1 cellular context compared by ENCODE assay signal in the genomic region with DNA sequence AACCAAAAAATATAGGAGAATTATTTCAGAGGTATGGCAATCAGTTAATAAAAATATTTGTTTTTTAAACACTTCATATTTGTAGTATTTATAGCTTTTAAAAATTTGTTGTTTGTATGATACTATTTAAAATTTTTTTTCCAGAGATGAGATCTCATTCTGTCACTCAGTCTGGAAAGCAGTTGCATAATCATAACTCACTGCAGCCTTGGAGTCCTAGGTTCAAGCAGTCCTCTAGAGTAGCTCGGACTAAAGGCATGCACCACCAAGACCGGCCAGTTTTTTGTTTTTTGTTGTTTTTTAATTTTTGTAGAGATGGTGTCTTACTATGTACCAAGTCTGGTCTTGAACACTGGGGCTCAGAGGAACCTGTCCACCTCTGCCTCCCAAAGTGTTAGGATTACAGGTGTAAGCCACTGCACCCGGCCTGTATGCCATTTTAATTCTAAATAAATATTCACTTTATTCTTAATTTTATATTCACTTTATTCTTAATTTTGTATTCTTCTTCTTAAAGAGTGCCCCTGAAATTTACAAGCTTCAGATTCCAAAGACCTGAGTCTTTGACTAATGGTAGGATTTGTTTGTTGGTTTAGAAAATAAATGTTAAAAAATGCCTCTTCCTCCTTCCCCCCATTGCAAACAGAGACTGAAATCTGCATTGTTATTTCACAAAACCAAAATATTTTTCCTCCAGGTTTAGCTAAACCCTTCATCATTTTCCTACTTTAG.
TF ChIP-seq lines count a peak whose summit lies in the region.

No MANE protein-coding gene starts in this region.

TF ChIP-seq in HepG2, 621 proteins besides CTCF, POLR2A, EP300 and RAD21 (continued from another document):
- TF ChIP-seq ZNF136 (CRISPR knock-in tag; IDR thresholded peaks at IDR 0.05; ENCODE audit: low read depth): no peak
- TF ChIP-seq CEBPB (IDR thresholded peaks at IDR 0.05; ENCODE audit: borderline replicate concordance, low read depth, low read length): peak; percentile 61; the same call in 1 of the 2 replicates
- peak; percentile 16; the same call in 1 of the 2 replicates for TF ChIP-seq RBFOX2 (IDR thresholded peaks at IDR 0.05; ENCODE audit: low read depth, low read length)
- TF ChIP-seq AGO2 (optimal IDR thresholded peaks at IDR 0.05; ENCODE audit: low read depth, low read length): peak; percentile 10
- TF ChIP-seq SAP130 (CRISPR knock-in tag; IDR thresholded peaks at IDR 0.05; ENCODE audit: low read depth): 0 out of 2 replicates have a peak, but pooled peaks have one; percentile 32
- peak; percentile 90 for TF ChIP-seq RBM22 (optimal IDR thresholded peaks at IDR 0.05; ENCODE audit: low read length)
- TF ChIP-seq HCFC1 (IDR thresholded peaks at IDR 0.05; ENCODE audit: low read depth, low read length): no peak
- TF ChIP-seq, protein P1, sequence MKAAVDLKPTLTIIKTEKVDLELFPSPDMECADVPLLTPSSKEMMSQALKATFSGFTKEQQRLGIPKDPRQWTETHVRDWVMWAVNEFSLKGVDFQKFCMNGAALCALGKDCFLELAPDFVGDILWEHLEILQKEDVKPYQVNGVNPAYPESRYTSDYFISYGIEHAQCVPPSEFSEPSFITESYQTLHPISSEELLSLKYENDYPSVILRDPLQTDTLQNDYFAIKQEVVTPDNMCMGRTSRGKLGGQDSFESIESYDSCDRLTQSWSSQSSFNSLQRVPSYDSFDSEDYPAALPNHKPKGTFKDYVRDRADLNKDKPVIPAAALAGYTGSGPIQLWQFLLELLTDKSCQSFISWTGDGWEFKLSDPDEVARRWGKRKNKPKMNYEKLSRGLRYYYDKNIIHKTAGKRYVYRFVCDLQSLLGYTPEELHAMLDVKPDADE (CRISPR knock-in tag; IDR thresholded peaks at IDR 0.05): no peak
- TF ChIP-seq, protein P2, sequence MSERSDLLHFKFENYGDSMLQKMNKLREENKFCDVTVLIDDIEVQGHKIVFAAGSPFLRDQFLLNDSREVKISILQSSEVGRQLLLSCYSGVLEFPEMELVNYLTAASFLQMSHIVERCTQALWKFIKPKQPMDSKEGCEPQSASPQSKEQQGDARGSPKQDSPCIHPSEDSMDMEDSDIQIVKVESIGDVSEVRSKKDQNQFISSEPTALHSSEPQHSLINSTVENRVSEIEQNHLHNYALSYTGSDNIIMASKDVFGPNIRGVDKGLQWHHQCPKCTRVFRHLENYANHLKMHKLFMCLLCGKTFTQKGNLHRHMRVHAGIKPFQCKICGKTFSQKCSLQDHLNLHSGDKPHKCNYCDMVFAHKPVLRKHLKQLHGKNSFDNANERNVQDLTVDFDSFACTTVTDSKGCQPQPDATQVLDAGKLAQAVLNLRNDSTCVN (CRISPR knock-in tag; IDR thresholded peaks at IDR 0.05; ENCODE audit: borderline replicate concordance): 0 out of 2 replicates have a peak, but pooled peaks have one; percentile 40
- peak; percentile 68 for TF ChIP-seq CEBPG (CRISPR knock-in tag; IDR thresholded peaks at IDR 0.05)
- TF ChIP-seq HNF4A (CRISPR knock-in tag; IDR thresholded peaks at IDR 0.05): peak; percentile 9; the same call in 1 of the 2 replicates
- 0 out of 2 replicates have a peak, but pooled peaks have one; percentile 16 for TF ChIP-seq POLR2G (IDR thresholded peaks at IDR 0.05; ENCODE audit: low read depth, low read length)
TF ChIP-seq in HepG2: peak in this region for 10.
